In genomic region chr5:176818391-176819098, GRCh38 we compare ENCODE assay signal across 8 cellular contexts. TPM values are rescaled to one million over a fixed set of nuclear protein-coding genes. Genes with fewer than 3 reads are reported as not detected.
DNase-seq lines count a peak whose midpoint lies in the region; ATAC-seq and TF ChIP-seq lines count a peak whose summit lies in the region.

No MANE protein-coding gene starts in this region.

- no peak for TF ChIP-seq CTCF in prostate gland (IDR thresholded peaks at IDR 0.05)

- H2BK5ac ChIP-seq in neuronal stem cell (ENCODE audit: low read length), result peak overlapping the region; percentile 2

- peak overlapping the region; percentile 55 for H2BK15ac ChIP-seq in neuronal stem cell (ENCODE audit: low read length)

- H4K91ac ChIP-seq in neuronal stem cell (ENCODE audit: low read depth, low read length, poor library complexity), result no peak overlapping the region

- no peak for TF ChIP-seq POLR2A in prostate gland (IDR thresholded peaks at IDR 0.05)

- intact Hi-C loops in activated CD4-positive, alpha-beta memory T cell treated with anti-CD3 and anti-CD28 coated beads for 36 hours (cut with micrococcal nuclease), result loop anchor here (5.0 kb wide), 1 partner anchor 161 kb away; no protein-coding TSS in a partner anchor
- intact Hi-C loops in prostate gland (cut with DNase I), result no loop called here

- H3K23ac ChIP-seq in neuronal stem cell (ENCODE audit: low read depth, low read length, poor library complexity), result no peak overlapping the region

- peaks cover 3% of the 10 kb centered on the region for H3K79me1 ChIP-seq in neuronal stem cell (ENCODE audit: low read depth, low read length)

- peak overlapping the region; percentile 12 for H2BK120ac ChIP-seq in neuronal stem cell (ENCODE audit: low read depth, low read length)

- ATAC-seq in HG02588 (IDR thresholded peaks at IDR 0.05; ENCODE audit: unreplicated experiment) (peak; percentile 52), HG03469 (IDR thresholded peaks at IDR 0.05; ENCODE audit: unreplicated experiment) (no peak)

- H2BK12ac ChIP-seq in neuronal stem cell (ENCODE audit: low read length), result peak overlapping the region; percentile 18

- H3K4ac ChIP-seq in neuronal stem cell (ENCODE audit: low read length), result no peak overlapping the region

- no peaks in the 10 kb centered on the region for H3K36me3 Mint-ChIP-seq in activated CD4-positive, alpha-beta memory T cell treated with anti-CD3 and anti-CD28 coated beads for 36 hours

- H3K9ac ChIP-seq in neuronal stem cell (ENCODE audit: low read depth, low read length, poor library complexity), result no peak overlapping the region

- peaks cover 0 to 24% of the 10 kb centered on the region in 2 donors for H3K4me1 ChIP-seq in neuronal stem cell (ENCODE audit: control insufficient read depth in 2 of 2, insufficient read depth in 1 of 2, low read depth in 1 of 2, low read length in 2 of 2)
- no peaks in the 10 kb centered on the region for H3K4me1 ChIP-seq in prostate gland (replicated peaks)

- H3K4me2 ChIP-seq in neuronal stem cell (ENCODE audit: insufficient read depth, low read length, poor library complexity, severe bottlenecking), result peak overlapping the region; percentile 98

- no peak overlapping the region for H3K27ac ChIP-seq in neuronal stem cell (replicated peaks; ENCODE audit: low read length)
- H3K27ac ChIP-seq in prostate gland, result no peak overlapping the region

- H3K14ac ChIP-seq in neuronal stem cell (ENCODE audit: low read length), result no peak overlapping the region

- H3K27me3 ChIP-seq in neuronal stem cell (ENCODE audit: control insufficient read depth in 3 of 3, insufficient read depth in 3 of 3, low read depth in 1 of 3, low read length in 3 of 3), result peaks cover 0 to 95% (median 8%) of the 10 kb centered on the region in 3 experiments
- H3K27me3 ChIP-seq in prostate gland (replicated peaks; ENCODE audit: insufficient read depth), result peaks cover 22% of the 10 kb centered on the region

- CTCF ChIA-PET in activated CD4-positive, alpha-beta memory T cell treated with anti-CD3 and anti-CD28 coated beads for 36 hours (lab: Charles Lee), result interaction anchor here (0.9 to 2.5 kb wide), 3 partner anchors 12 to 158 kb away, joined by 3 to 12 read pairs (median 3); no protein-coding TSS in a partner anchor

- no peaks in the 10 kb centered on the region for H3K36me3 ChIP-seq in neuronal stem cell (replicated peaks in 1 of 2; ENCODE audit: control insufficient read depth in 2 of 2, insufficient read depth in 2 of 2, low read length in 2 of 2)
- H3K36me3 ChIP-seq in prostate gland, result no peaks in the 10 kb centered on the region

- peak overlapping the region; percentile 40 for H2AK5ac ChIP-seq in neuronal stem cell (ENCODE audit: low read depth, low read length)

- no CpG with 5 or more reads among the region's 12 CpGs for WGBS in neuronal stem cell (ENCODE audit: extremely low coverage in 2 of 2, insufficient read length in 2 of 2, insufficient replicate concordance in 1 of 2), 2 donors
- 34% methylated on average over 12 of the region's 12 CpGs for WGBS in prostate gland

- H3K4me1 Mint-ChIP-seq in activated CD4-positive, alpha-beta memory T cell treated with anti-CD3 and anti-CD28 coated beads for 36 hours (ENCODE audit: low read depth), result peaks cover 8% of the 10 kb centered on the region

- no peak overlapping the region for H4K8ac ChIP-seq in neuronal stem cell (ENCODE audit: low read depth, low read length)

- no peaks in the 10 kb centered on the region for H3K9me3 ChIP-seq in neuronal stem cell (replicated peaks in 1 of 2; ENCODE audit: control insufficient read depth in 2 of 2, insufficient read depth in 1 of 2, low read depth in 1 of 2, low read length in 2 of 2)
- no peaks in the 10 kb centered on the region for H3K9me3 ChIP-seq in prostate gland

- H3K4me3 ChIP-seq in neuronal stem cell (ENCODE audit: low read length in 2 of 2) (peak overlapping the region in 1 of 2 donors; percentile 38), prostate gland (peak overlapping the region in 1 of 2 donors; percentile 35)

- no peak overlapping the region for H3K27ac Mint-ChIP-seq in activated CD4-positive, alpha-beta memory T cell treated with anti-CD3 and anti-CD28 coated beads for 36 hours

- POLR2A ChIA-PET in activated CD4-positive, alpha-beta memory T cell treated with anti-CD3 and anti-CD28 coated beads for 36 hours (lab: Charles Lee), result no interaction called here

- DNase-seq in NK-92 treated with Interleukin-12 subunit alpha and Interleukin-12 subunit beta, amount 100 ng/mL, for 24 hours (lab: John Stamatoyannopoulos, UW), result peak; percentile 67
- DNase-seq in NK-92 (lab: John Stamatoyannopoulos, UW; ENCODE audit: unreplicated experiment) (no peak), neuronal stem cell (ENCODE audit: low spot score) (no peak), prostate gland (ENCODE audit: low spot score) (no peak), hippocampal formation (lab: John Stamatoyannopoulos, UW) (no peak)
- peak; percentile 42 for DNase-seq in activated CD4-positive, alpha-beta memory T cell treated with anti-CD3 and anti-CD28 coated beads for 36 hours

- peaks cover 60% of the 10 kb centered on the region for H3K27me3 Mint-ChIP-seq in activated CD4-positive, alpha-beta memory T cell treated with anti-CD3 and anti-CD28 coated beads for 36 hours

- H3K4me3 Mint-ChIP-seq in activated CD4-positive, alpha-beta memory T cell treated with anti-CD3 and anti-CD28 coated beads for 36 hours, result peak overlapping the region; percentile 33

- H2AFZ ChIP-seq in neuronal stem cell (ENCODE audit: low read length), result peak overlapping the region; percentile 97

- H3K9me3 Mint-ChIP-seq in activated CD4-positive, alpha-beta memory T cell treated with anti-CD3 and anti-CD28 coated beads for 36 hours, result no peaks in the 10 kb centered on the region

- peak overlapping the region; percentile 31 for H3K18ac ChIP-seq in neuronal stem cell (ENCODE audit: low read length)

RNA-seq across cellular contexts. Expression of gene UNC5A, which starts 8.2 kb away (rescaled TPM):
- total RNA-seq in activated CD4-positive, alpha-beta memory T cell treated with anti-CD3 and anti-CD28 coated beads for 36 hours, result not detected
- 1.3 TPM for polyA plus RNA-seq in neuronal stem cell (2013, experiment 1 of 2)
- polyA plus RNA-seq in neuronal stem cell (2013, experiment 2 of 2), result 1.4 TPM
- 1 to 10 TPM in 1 of 2 donors, under 1 TPM in 1; 0.18 to 1.5 TPM for total RNA-seq in prostate gland

Comparison
In these comparisons a context has a peak if more than half of its experiments do, and no peak if none do; other contexts are left out.
1. DNase-seq: peak in NK-92 treated with Interleukin-12 subunit alpha and Interleukin-12 subunit beta, amount 100 ng/mL, for 24 hours (single experiment) and activated CD4-positive, alpha-beta memory T cell treated with anti-CD3 and anti-CD28 coated beads for 36 hours (single experiment); none in NK-92 (single experiment), neuronal stem cell (single experiment), prostate gland (single experiment) and hippocampal formation (0 of 2).